ENCODE assay signal across 16 cellular contexts in the genomic region with DNA sequence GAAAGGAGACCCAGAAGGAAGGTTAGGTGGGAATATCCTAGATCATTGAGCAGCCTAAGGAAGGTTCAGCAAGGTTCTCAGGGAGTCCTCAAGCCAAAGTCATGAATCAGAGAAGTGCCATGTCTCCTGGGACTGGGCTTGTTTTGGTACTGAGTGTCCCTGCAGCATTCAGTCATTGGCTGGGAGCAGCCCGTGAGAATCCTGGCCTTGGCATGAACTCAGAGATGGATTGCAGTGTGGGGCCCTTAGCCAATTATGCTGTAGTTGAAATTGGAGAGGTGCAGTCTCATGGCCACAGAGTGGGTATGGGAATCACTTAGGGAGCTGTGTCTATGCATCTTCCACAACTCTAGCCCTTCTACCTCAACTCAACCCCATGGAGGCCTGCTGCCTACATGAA. TPM values are rescaled to one million over a fixed set of nuclear protein-coding genes. Genes with fewer than 3 reads are reported as not detected.
DNase-seq lines count a peak whose midpoint lies in the region; ATAC-seq and TF ChIP-seq lines count a peak whose summit lies in the region.
"Had no signal": no experiment of that assay in that cellular context is flagged by ENCODE, and none has a peak within 500 bp of the region (broad histone marks: within the 10 kb centered on the region; RNA-seq: fewer than 3 reads in every experiment).

No MANE protein-coding gene starts in this region.

- H3K4me1 ChIP-seq in GM23338 (ENCODE audit: insufficient read depth) (peaks cover 10% of the 10 kb centered on the region; the same call in 1 of the 2 replicates), A673 (ENCODE audit: insufficient read depth, low read length, poor library complexity, severe bottlenecking) (no peaks in the 10 kb centered on the region)
- H3K4me1 ChIP-seq: upper lobe of right lung had no signal

- BruUV-seq in A673 (replicated peaks; lab: Mats Ljungman, UMichigan): no TSS peak

- peak overlapping the region; percentile 53; the same call in 1 of the 2 replicates for H2AFZ ChIP-seq in GM23338

- no peak overlapping the region for H3K27ac ChIP-seq in GM23338 (ENCODE audit: low read depth)
- H3K27ac ChIP-seq in A673 (ENCODE audit: low read depth, low read length, poor library complexity, severe bottlenecking): no peak overlapping the region
- H3K27ac ChIP-seq: C4-2B, upper lobe of right lung had no signal

- no peaks in the 10 kb centered on the region for H3K27me3 ChIP-seq in GM23338 (ENCODE audit: insufficient read depth)
- no peaks in the 10 kb centered on the region for H3K27me3 ChIP-seq in A673 (replicated peaks; ENCODE audit: insufficient read depth, low read depth, low read length, poor library complexity)
- H3K27me3 ChIP-seq: upper lobe of right lung had no signal

- no peak for ATAC-seq in GM23338
- ATAC-seq in sciatic nerve: peak; percentile 39
- ATAC-seq in GM18498 (IDR thresholded peaks at IDR 0.05; ENCODE audit: unreplicated experiment): no peak
- ATAC-seq: activated CD8-positive, alpha-beta T cell treated with anti-CD3 and anti-CD28 coated beads, Interleukin-2, amount 10 ng/mL, durations not matched to agents 7 days and 5 days; GM12878; upper lobe of right lung had no signal

- H3K27ac Mint-ChIP-seq in GM23338: no peak overlapping the region
- H3K27ac Mint-ChIP-seq: activated CD8-positive, alpha-beta T cell treated with anti-CD3 and anti-CD28 coated beads, Interleukin-2, amount 10 ng/mL, durations not matched to agents 7 days and 5 days had no signal

- CTCF ChIA-PET in A673 (lab: Charles Lee): no interaction called here

- peaks cover 15% of the 10 kb centered on the region for H3K4me1 Mint-ChIP-seq in GM23338

- TF ChIP-seq CTCF in GM23338 (conservative IDR thresholded peaks at IDR 0.05; ENCODE audit: low read depth in 2 of 2): no peak
- TF ChIP-seq CTCF in foreskin fibroblast (IDR thresholded peaks at IDR 0.05; ENCODE audit: low read depth, low read length): no peak
- TF ChIP-seq CTCF in A673 (conservative IDR thresholded peaks at IDR 0.05; ENCODE audit: low read depth, low read length): no peak

- intact Hi-C loops in sciatic nerve (cut with DNase I) (no loop called here), A673 (cut with micrococcal nuclease; ENCODE audit: unreplicated experiment) (no loop called here)

- H3K27me3 Mint-ChIP-seq in GM23338 (ENCODE audit: insufficient read depth, low read depth, poor library complexity): peaks cover 4% of the 10 kb centered on the region

- POLR2A ChIA-PET in A673 (lab: Charles Lee; ENCODE audit: low non-redundant PET): no interaction called here

- H3K9me2 ChIP-seq in GM23338 (ENCODE audit: insufficient read depth): peaks cover 7% of the 10 kb centered on the region; the same call in 1 of the 2 replicates

- H3K9me3 Mint-ChIP-seq in GM23338: no peaks in the 10 kb centered on the region

- H3K36me3 Mint-ChIP-seq in GM23338 (ENCODE audit: low read depth): no peaks in the 10 kb centered on the region

- H3K36me3 ChIP-seq in GM23338 (ENCODE audit: insufficient read depth) (no peaks in the 10 kb centered on the region), A673 (ENCODE audit: insufficient read depth, low read length, poor library complexity, severe bottlenecking) (no peaks in the 10 kb centered on the region)
- H3K36me3 ChIP-seq: upper lobe of right lung had no signal

- no peak overlapping the region for H3K4me2 ChIP-seq in GM23338

- DNase-seq in GM23338 (ENCODE audit: low spot score): no peak
- DNase-seq in NCI-H82 (lab: John Stamatoyannopoulos, UW): peak; percentile 82
- DNase-seq in foreskin fibroblast: peak; percentile 10 to 29
- no peak for DNase-seq in sciatic nerve (ENCODE audit: low spot score)
- no peak for DNase-seq in putamen (ENCODE audit: low spot score)
- DNase-seq in A673 (ENCODE audit: low spot score): no peak
- DNase-seq: activated CD8-positive, alpha-beta T cell treated with anti-CD3 and anti-CD28 coated beads, Interleukin-2, amount 10 ng/mL, durations not matched to agents 7 days and 5 days; activated effector memory CD4-positive, alpha-beta T cell treated with Interleukin-2 at 50 U/mL for 16 hours; effector memory CD4-positive, alpha-beta T cell; NCI-H1105; SHP77; stimulated activated CD4-positive, alpha-beta T cell treated with anti-CD3 and anti-CD28 coated beads, Interleukin-2, amount 100 ng/mL, for 24 hours; upper lobe of right lung had no signal

- no peaks in the 10 kb centered on the region for H3K9me3 ChIP-seq in A673 (ENCODE audit: low read depth, low read length, poor library complexity, severe bottlenecking)
- H3K9me3 ChIP-seq: upper lobe of right lung had no signal

- H4K20me1 ChIP-seq in GM23338 (replicated peaks; ENCODE audit: insufficient read depth): no peaks in the 10 kb centered on the region

- H3K79me2 ChIP-seq in GM23338 (replicated peaks; ENCODE audit: insufficient read depth): no peaks in the 10 kb centered on the region

- H3K4me3 ChIP-seq in GM23338 (no peak overlapping the region), foreskin fibroblast (ENCODE audit: low read depth in 1 of 2, low read length in 2 of 2) (no peak overlapping the region), A673 (ENCODE audit: low read depth, low read length, poor library complexity, severe bottlenecking) (no peak overlapping the region)
- H3K4me3 ChIP-seq: GM12878, upper lobe of right lung had no signal

- no peaks in the 10 kb centered on the region for H3F3A ChIP-seq in GM23338 (replicated peaks; ENCODE audit: low read depth)

- H3K4me3 Mint-ChIP-seq in GM23338: no peak overlapping the region
- H3K4me3 Mint-ChIP-seq: activated CD8-positive, alpha-beta T cell treated with anti-CD3 and anti-CD28 coated beads, Interleukin-2, amount 10 ng/mL, durations not matched to agents 7 days and 5 days had no signal

TF ChIP-seq in GM23338, 12 proteins besides CTCF, POLR2A, EP300 and RAD21 (continues in another document):
- TF ChIP-seq STAT1 (IDR thresholded peaks at IDR 0.05; ENCODE audit: unreplicated experiment) (no peak), ZNF331 (CRISPR knock-in tag; IDR thresholded peaks at IDR 0.05; ENCODE audit: low read depth) (no peak), JUNB (IDR thresholded peaks at IDR 0.05; ENCODE audit: unreplicated experiment) (no peak), CREB1 (CRISPR knock-in tag; IDR thresholded peaks at IDR 0.05; ENCODE audit: low read depth) (no peak), ZNF462 (CRISPR knock-in tag; IDR thresholded peaks at IDR 0.05) (no peak)

RNA-seq across cellular contexts. Expression of gene PPM1L, which starts 17.0 kb away (rescaled TPM):
- total RNA-seq in GM23338 (2014; rRNA removed; shearing (Covaris generic)): 20.9 and 26.4 TPM in 2 replicates
- polyA plus RNA-seq in GM23338 (2016; fragmentation: Nextera tagmentation; extraction: Ambion mirVana): 2.9 and 3.9 TPM in 2 replicates
- total RNA-seq in sciatic nerve: 10.0 TPM
- 10.6 and 12.7 TPM in 2 replicates for total RNA-seq in A673 (2021)

Comparison
In these comparisons a context has a peak if more than half of its experiments do, and no peak if none do; other contexts are left out.
1. DNase-seq: peak in NCI-H82 (single experiment) and foreskin fibroblast (2 of 2); none in GM23338 (single experiment), sciatic nerve (single experiment), putamen (single experiment) and A673 (single experiment).